8 cellular contexts compared by ENCODE assay signal in the genomic region with DNA sequence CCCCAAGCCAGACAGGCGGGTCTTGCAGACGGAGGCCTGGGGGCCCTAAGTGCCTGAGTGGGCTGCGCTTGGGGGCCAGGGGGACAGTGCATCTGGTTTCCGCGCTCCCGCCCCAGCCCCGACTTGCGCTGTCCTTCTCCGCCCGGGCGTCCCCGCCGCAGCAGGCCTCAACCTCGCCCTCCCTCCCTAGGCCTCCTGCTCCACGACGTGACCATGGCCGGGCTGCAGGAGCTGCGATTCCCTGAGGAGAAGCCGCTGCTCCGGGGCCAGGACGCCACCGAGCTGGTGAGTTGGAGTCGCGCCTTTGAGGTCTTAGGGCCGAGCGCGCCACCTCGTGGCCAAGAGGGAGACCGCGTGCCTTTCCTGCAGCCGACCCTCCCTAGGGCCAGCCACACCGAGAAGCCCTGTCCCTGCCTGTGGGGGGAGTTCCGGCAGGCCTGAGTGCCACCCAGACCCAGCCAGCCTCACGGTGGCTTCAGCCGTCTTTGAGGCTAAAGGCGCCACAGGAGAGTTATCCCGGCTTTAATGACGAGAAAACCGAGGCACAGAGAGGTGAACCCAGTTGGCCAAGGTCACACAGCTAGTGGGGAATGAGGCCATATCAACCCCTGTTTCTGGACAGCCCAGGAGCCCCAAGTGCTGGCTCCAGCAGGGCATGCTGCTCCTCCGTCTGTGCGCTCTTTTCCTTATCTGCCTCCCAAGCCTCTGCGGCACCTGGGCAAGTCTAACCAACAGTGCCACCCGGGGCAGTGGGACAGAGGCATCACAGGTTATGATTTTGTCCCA. TPM values are rescaled to one million over a fixed set of nuclear protein-coding genes. Genes with fewer than 3 reads are reported as not detected.
A peak's percentile ranks its signal among the peaks of the same experiment; 100 is the strongest.
DNase-seq lines count a peak whose midpoint lies in the region; ATAC-seq and TF ChIP-seq lines count a peak whose summit lies in the region.

No MANE protein-coding gene starts in this region.

- H3K27me3 ChIP-seq in CD8-positive, alpha-beta T cell (ENCODE audit: insufficient read depth, low read length): no peaks in the 10 kb centered on the region
- no peaks in the 10 kb centered on the region for H3K27me3 ChIP-seq in MG63
- no peaks in the 10 kb centered on the region for H3K27me3 ChIP-seq in heart left ventricle
- H3K27me3 ChIP-seq in rectal smooth muscle tissue (ENCODE audit: control insufficient read depth, insufficient read depth, low read length): no peaks in the 10 kb centered on the region
- H3K27me3 ChIP-seq in aorta (ENCODE audit: control insufficient read depth in 1 of 2, insufficient read depth in 2 of 2, low read length in 1 of 2): no peaks in the 10 kb centered on the region

- H3K4me1 ChIP-seq in CD8-positive, alpha-beta T cell (ENCODE audit: insufficient read depth, low read length): no peaks in the 10 kb centered on the region
- H3K4me1 ChIP-seq in heart left ventricle (peaks cover 0 to 76% (median 35%) of the 10 kb centered on the region in 12 donors), rectal smooth muscle tissue (ENCODE audit: control insufficient read depth, insufficient read depth, low read length) (no peaks in the 10 kb centered on the region), aorta (ENCODE audit: control insufficient read depth in 1 of 2, insufficient read depth in 2 of 2, low read length in 2 of 2) (no peaks in the 10 kb centered on the region)

- peak in 1 of 2 donors; percentile 16 for TF ChIP-seq POLR2A in heart left ventricle (IDR thresholded peaks at IDR 0.05)

- H3K4me3 Mint-ChIP-seq in CD8-positive, alpha-beta T cell: no peak overlapping the region
- no peak overlapping the region for H3K4me3 Mint-ChIP-seq in activated naive CD8-positive, alpha-beta T cell treated with anti-CD3 and anti-CD28 coated beads, Interleukin-2, amount 10 ng/mL, durations not matched to agents 7 days and 5 days

- CTCF ChIA-PET in CD8-positive, alpha-beta T cell (lab: Charles Lee): interaction anchor here (0.6 to 12.2 kb wide), 20 partner anchors 8 to 268 kb away, joined by 3 to 230 read pairs (median 4); no protein-coding TSS in a partner anchor

- 16 to 26% (median 18%) methylated on average over 26 to 43 of the region's 43 CpGs for WGBS in heart left ventricle, 4 donors
- WGBS in aorta, 2 donors: 13 to 17% methylated on average over 42 to 43 of the region's 43 CpGs

- no peak overlapping the region for H3K4me3 ChIP-seq in CD8-positive, alpha-beta T cell (ENCODE audit: low read depth, low read length)
- H3K4me3 ChIP-seq in MG63 (no peak overlapping the region), heart left ventricle (peak overlapping the region in 9 of 12 donors; percentile 15 to 39 (median 28)), rectal smooth muscle tissue (ENCODE audit: low read length) (peak overlapping the region; percentile 33), aorta (ENCODE audit: low read length in 2 of 2) (no peak overlapping the region)

- H3K36me3 Mint-ChIP-seq in CD8-positive, alpha-beta T cell: no peaks in the 10 kb centered on the region
- H3K36me3 Mint-ChIP-seq in activated naive CD8-positive, alpha-beta T cell treated with anti-CD3 and anti-CD28 coated beads, Interleukin-2, amount 10 ng/mL, durations not matched to agents 7 days and 5 days: no peaks in the 10 kb centered on the region

- H3K9me3 ChIP-seq in CD8-positive, alpha-beta T cell (ENCODE audit: low read length): no peaks in the 10 kb centered on the region
- H3K9me3 ChIP-seq in MG63 (no peaks in the 10 kb centered on the region), heart left ventricle (no peaks in the 10 kb centered on the region), aorta (ENCODE audit: control insufficient read depth, low read length) (no peaks in the 10 kb centered on the region)

- ATAC-seq in CD8-positive, alpha-beta T cell: peak; percentile 83
- peak; percentile 82 for ATAC-seq in GM21423 (IDR thresholded peaks at IDR 0.05; ENCODE audit: unreplicated experiment)
- peak; percentile 82 for ATAC-seq in activated naive CD8-positive, alpha-beta T cell treated with anti-CD3 and anti-CD28 coated beads, Interleukin-2, amount 10 ng/mL, durations not matched to agents 7 days and 5 days (ENCODE audit: low read depth)
- peak; percentile 44 to 82 (median 73) for ATAC-seq in heart left ventricle
- ATAC-seq in aorta (ENCODE audit: low FRiP score): peak; percentile 89

- H3K27me3 Mint-ChIP-seq in CD8-positive, alpha-beta T cell (ENCODE audit: low read depth): peaks cover 3% of the 10 kb centered on the region
- H3K27me3 Mint-ChIP-seq in activated naive CD8-positive, alpha-beta T cell treated with anti-CD3 and anti-CD28 coated beads, Interleukin-2, amount 10 ng/mL, durations not matched to agents 7 days and 5 days: peaks cover 9% of the 10 kb centered on the region

- H3K9me3 Mint-ChIP-seq in CD8-positive, alpha-beta T cell: no peaks in the 10 kb centered on the region
- no peaks in the 10 kb centered on the region for H3K9me3 Mint-ChIP-seq in activated naive CD8-positive, alpha-beta T cell treated with anti-CD3 and anti-CD28 coated beads, Interleukin-2, amount 10 ng/mL, durations not matched to agents 7 days and 5 days

- peak; percentile 85 for TF ChIP-seq CTCF in CD8-positive, alpha-beta T cell (IDR thresholded peaks at IDR 0.05)
- TF ChIP-seq CTCF in heart left ventricle (IDR thresholded peaks at IDR 0.05): peak; percentile 89 to 99 (median 94)

- no peaks in the 10 kb centered on the region for H3K36me3 ChIP-seq in CD8-positive, alpha-beta T cell (ENCODE audit: insufficient read depth, low read length)
- H3K36me3 ChIP-seq in MG63: no peaks in the 10 kb centered on the region
- H3K36me3 ChIP-seq in heart left ventricle: peaks cover 0 to 15% (median 0%) of the 10 kb centered on the region in 9 donors
- no peaks in the 10 kb centered on the region for H3K36me3 ChIP-seq in rectal smooth muscle tissue (ENCODE audit: control insufficient read depth, insufficient read depth, low read length)
- H3K36me3 ChIP-seq in aorta (ENCODE audit: control insufficient read depth in 1 of 2, insufficient read depth in 2 of 2, low read length in 1 of 2): no peaks in the 10 kb centered on the region

- POLR2A ChIA-PET in CD8-positive, alpha-beta T cell (lab: Charles Lee): interaction anchor here (1.2 to 1.9 kb wide), 2 partner anchors 44 to 151 kb away, joined by 3 to 5 read pairs; no protein-coding TSS in a partner anchor
- POLR2A ChIA-PET in activated naive CD8-positive, alpha-beta T cell treated with anti-CD3 and anti-CD28 coated beads, Interleukin-2, amount 10 ng/mL, durations not matched to agents 7 days and 5 days (lab: Charles Lee): interaction anchor here (1.3 kb wide), 1 partner anchor 151 kb away, joined by 4 read pairs; no protein-coding TSS in a partner anchor

- H3K27ac Mint-ChIP-seq in CD8-positive, alpha-beta T cell: no peak overlapping the region
- H3K27ac Mint-ChIP-seq in activated naive CD8-positive, alpha-beta T cell treated with anti-CD3 and anti-CD28 coated beads, Interleukin-2, amount 10 ng/mL, durations not matched to agents 7 days and 5 days: no peak overlapping the region

- no peak overlapping the region for H3K27ac ChIP-seq in CD8-positive, alpha-beta T cell (ENCODE audit: low read depth, low read length)
- peak overlapping the region; percentile 6 to 80 (median 68) for H3K27ac ChIP-seq in heart left ventricle
- no peak overlapping the region for H3K27ac ChIP-seq in rectal smooth muscle tissue (ENCODE audit: low read depth, low read length)
- H3K27ac ChIP-seq in aorta (ENCODE audit: low read depth in 1 of 2, low read length in 2 of 2): no peak overlapping the region

- DNase-seq in CD8-positive, alpha-beta T cell: peak; percentile 42 to 83 (median 62)
- peak; percentile 88 for DNase-seq in MG63
- DNase-seq in SKM-1 treated with dmso at 0.1 percent for 144 hours (lab: John Stamatoyannopoulos, UW; ENCODE audit: unreplicated experiment): peak; percentile 60
- DNase-seq in activated naive CD8-positive, alpha-beta T cell treated with anti-CD3 and anti-CD28 coated beads, Interleukin-2, amount 10 ng/mL, durations not matched to agents 7 days and 5 days: peak; percentile 84
- DNase-seq in heart left ventricle: peak; percentile 87 to 94 (median 92)
- DNase-seq in aorta: peak; percentile 83 to 92

- H3K4me1 Mint-ChIP-seq in CD8-positive, alpha-beta T cell (ENCODE audit: low read depth): no peaks in the 10 kb centered on the region
- peaks cover 1% of the 10 kb centered on the region for H3K4me1 Mint-ChIP-seq in activated naive CD8-positive, alpha-beta T cell treated with anti-CD3 and anti-CD28 coated beads, Interleukin-2, amount 10 ng/mL, durations not matched to agents 7 days and 5 days

- intact Hi-C loops in CD8-positive, alpha-beta T cell (cut with DNase I, micrococcal nuclease): loop anchor here (1.0 to 5.0 kb wide), 5 partner anchors 143 to 910 kb away; no protein-coding TSS in a partner anchor
- intact Hi-C loops in heart left ventricle (cut with DNase I): loop anchor here (1.0 to 10.0 kb wide), 12 partner anchors 23 to 463 kb away; a partner anchor contains a TSS
- intact Hi-C loops in aorta (cut with DNase I): loop anchor here (2.0 kb wide), 2 partner anchors 151 to 153 kb away; no protein-coding TSS in a partner anchor

- no peak overlapping the region for H3K9ac ChIP-seq in rectal smooth muscle tissue (ENCODE audit: low read length)

RNA-seq across cellular contexts. Expression of a gene that starts 12.2 kb away (rescaled TPM):
- not detected for total RNA-seq in CD8-positive, alpha-beta T cell
- 6.7 and 9.9 TPM in 2 replicates for total RNA-seq in MG63 (2014; rRNA removed; shearing (Covaris generic); ENCODE audit: low replicate concordance)
- total RNA-seq in activated naive CD8-positive, alpha-beta T cell treated with anti-CD3 and anti-CD28 coated beads, Interleukin-2, amount 10 ng/mL, durations not matched to agents 7 days and 5 days: 1 to 10 TPM; 3.2 to 4.1 TPM
- 1,000 to 10,000 TPM in 3 of 9 donors, 100 to 1,000 TPM in 6; 294 to 1,429 (median 742) TPM for total RNA-seq in heart left ventricle
- 100 to 1,000 TPM; 505 to 873 TPM for polyA plus RNA-seq in heart left ventricle
- total RNA-seq in aorta: 1 to 10 TPM; 6.9 to 8.4 TPM
- polyA plus RNA-seq in aorta: 1 to 10 TPM; 7.8 to 9.6 TPM

RNA-seq across cellular contexts. Expression of a gene that starts 27.6 kb away (rescaled TPM):
- 10 to 100 TPM; 17.3 to 17.4 TPM for total RNA-seq in CD8-positive, alpha-beta T cell
- 28.3 and 37.2 TPM in 2 replicates for total RNA-seq in MG63 (2014; rRNA removed; shearing (Covaris generic); ENCODE audit: low replicate concordance)
- total RNA-seq in activated naive CD8-positive, alpha-beta T cell treated with anti-CD3 and anti-CD28 coated beads, Interleukin-2, amount 10 ng/mL, durations not matched to agents 7 days and 5 days: 10 to 100 TPM; 19.1 to 23.5 TPM
- total RNA-seq in heart left ventricle (10 to 100 TPM; 10.1 to 18.0 (median 14.3) TPM), aorta (10 to 100 TPM; 11.1 to 16.2 TPM)
- polyA plus RNA-seq in heart left ventricle (10 to 100 TPM; 13.2 to 14.9 TPM), aorta (10 to 100 TPM in 1 of 2 donors, 1 to 10 TPM in 1; 4.9 to 19.3 TPM)

Comparison
In these comparisons a context has a peak if more than half of its experiments do, and no peak if none do; other contexts are left out.
1. H3K27ac ChIP-seq: peak in heart left ventricle (12 of 12); none in CD8-positive, alpha-beta T cell (single experiment), rectal smooth muscle tissue (single experiment) and aorta (0 of 2).
2. H3K4me3 ChIP-seq: peak in heart left ventricle (9 of 12) and rectal smooth muscle tissue (single experiment); none in CD8-positive, alpha-beta T cell (single experiment), MG63 (single experiment) and aorta (0 of 2).
3. RNA of a gene that starts 12.2 kb away (total RNA-seq): 294 to 1,429 TPM in heart left ventricle; 6.9 to 8.4 TPM in aorta, 6.7 to 9.9 TPM in MG63, 3.2 to 4.1 TPM in activated naive CD8-positive, alpha-beta T cell treated with anti-CD3 and anti-CD28 coated beads, Interleukin-2, amount 10 ng/mL, durations not matched to agents 7 days and 5 days and not detected in CD8-positive, alpha-beta T cell; every median in the first group is over 10 times any median in the second.
4. Peak in every context shown above with its lines, with median percentiles within 50 percentile points of each other: ATAC-seq and DNase-seq.